In genomic region chr2:215603440-215603839, GRCh38 we compare ENCODE assay signal across 32 cellular contexts.
"Had no signal": no experiment of that assay in that cellular context is flagged by ENCODE, and none has a peak within 500 bp of the region (broad histone marks: within the 10 kb centered on the region; RNA-seq: fewer than 3 reads in every experiment).

No MANE protein-coding gene starts in this region.

- H3K36me3 ChIP-seq: esophagus muscularis mucosa, gastroesophageal sphincter, heart left ventricle, neural progenitor cell, ovary, sigmoid colon, tibial artery, upper lobe of left lung had no signal

- H3K9me3 Mint-ChIP-seq: endodermal cell; nephron; neural progenitor cell; stimulated activated memory B cell treated with anti-CD40 and anti-IgM and Interleukin-4, amounts not matched to agents 10 μg/mL and 1 μg/mL and 100 μg/mL, for 72 hours had no signal

- H3K27ac ChIP-seq: dorsolateral prefrontal cortex, epithelial cell of prostate, esophagus muscularis mucosa, foreskin keratinocyte, gastroesophageal sphincter, hepatocyte, neural progenitor cell, ovary, psoas muscle, sigmoid colon, testis, tibial artery, upper lobe of left lung had no signal

- H3K4me1 ChIP-seq: foreskin keratinocyte, gastroesophageal sphincter, neural progenitor cell, psoas muscle, testis, upper lobe of left lung had no signal

- H3K9ac ChIP-seq: neural progenitor cell had no signal

- H3K9me3 ChIP-seq: esophagus muscularis mucosa, gastroesophageal sphincter, heart left ventricle, ovary, psoas muscle, sigmoid colon, testis, tibial artery, upper lobe of left lung had no signal

- H3K4me3 ChIP-seq: dorsolateral prefrontal cortex, esophagus muscularis mucosa, gastroesophageal sphincter, heart left ventricle, hepatocyte, lung, neural progenitor cell, ovary, psoas muscle, sigmoid colon, testis, tibial artery, upper lobe of left lung had no signal

- H3K4me3 Mint-ChIP-seq: endodermal cell; naive thymus-derived CD4-positive, alpha-beta T cell; nephron; neural progenitor cell; stimulated activated memory B cell treated with anti-CD40 and anti-IgM and Interleukin-4, amounts not matched to agents 10 μg/mL and 1 μg/mL and 100 μg/mL, for 72 hours had no signal

- H3K79me2 ChIP-seq: hepatocyte had no signal

- ATAC-seq: foreskin keratinocyte; gastroesophageal sphincter; heart left ventricle; left lobe of liver; naive thymus-derived CD4-positive, alpha-beta T cell; psoas muscle; right cardiac atrium; stimulated activated memory B cell treated with anti-CD40 and anti-IgM and Interleukin-4, amounts not matched to agents 10 μg/mL and 1 μg/mL and 100 μg/mL, for 72 hours; stimulated activated naive CD8-positive, alpha-beta T cell treated with anti-CD3 and anti-CD28 coated beads, Interleukin-15, Interleukin-2, amounts not matched to agents 100 U/mL and 50 U/mL, for 24 hours had no signal

- H3K27ac Mint-ChIP-seq: endodermal cell; naive thymus-derived CD4-positive, alpha-beta T cell; nephron; neural progenitor cell; stimulated activated memory B cell treated with anti-CD40 and anti-IgM and Interleukin-4, amounts not matched to agents 10 μg/mL and 1 μg/mL and 100 μg/mL, for 72 hours had no signal

- H3K4me2 ChIP-seq: hepatocyte, neural progenitor cell had no signal

- DNase-seq: dorsolateral prefrontal cortex; effector CD4-positive, alpha-beta T cell; endodermal cell; foreskin keratinocyte; heart left ventricle; kidney; mesendoderm; midbrain; naive thymus-derived CD4-positive, alpha-beta T cell; ovary; posterior cingulate gyrus; psoas muscle; right cardiac atrium; sigmoid colon; stimulated activated CD4-positive, alpha-beta T cell treated with anti-CD3 and anti-CD28 coated beads, Interleukin-2, amount 100 ng/mL, for 24 hours; stimulated activated CD4-positive, alpha-beta T cell treated with anti-CD3 and anti-CD28 coated beads, Interleukin-4, amount 100 ng/mL, for 4 hours; stimulated activated naive CD8-positive, alpha-beta T cell treated with anti-CD3 and anti-CD28 coated beads, Interleukin-15, Interleukin-2, amounts not matched to agents 100 U/mL and 50 U/mL, for 24 hours; substantia nigra; testis; tibial artery; upper lobe of left lung had no signal

- FAIRE-seq: colon, kidney, urothelium cell line had no signal

- H2AFZ ChIP-seq: hepatocyte, neural progenitor cell had no signal

- H3K36me3 Mint-ChIP-seq: naive thymus-derived CD4-positive, alpha-beta T cell; neural progenitor cell; stimulated activated memory B cell treated with anti-CD40 and anti-IgM and Interleukin-4, amounts not matched to agents 10 μg/mL and 1 μg/mL and 100 μg/mL, for 72 hours had no signal

- H3K27me3 ChIP-seq: dorsolateral prefrontal cortex, esophagus muscularis mucosa, foreskin keratinocyte, gastroesophageal sphincter, heart left ventricle, hepatocyte, neural progenitor cell, ovary, sigmoid colon, testis, tibial artery, upper lobe of left lung had no signal

- H3K4me1 Mint-ChIP-seq: naive thymus-derived CD4-positive, alpha-beta T cell; neural progenitor cell; stimulated activated memory B cell treated with anti-CD40 and anti-IgM and Interleukin-4, amounts not matched to agents 10 μg/mL and 1 μg/mL and 100 μg/mL, for 72 hours had no signal
